ENCODE assay signal across 10 cellular contexts in genomic region chr4:38132843-38133662, GRCh38.
A peak's percentile ranks its signal among the peaks of the same experiment; 100 is the strongest.
DNase-seq lines count a peak whose midpoint lies in the region; ATAC-seq, FAIRE-seq and TF ChIP-seq lines count a peak whose summit lies in the region.
"Had no signal": no experiment of that assay in that cellular context is flagged by ENCODE, and none has a peak within 500 bp of the region (broad histone marks: within the 10 kb centered on the region; RNA-seq: fewer than 3 reads in every experiment).

No MANE protein-coding gene starts in this region.

- no peak overlapping the region for H3K27ac ChIP-seq in CD4-positive, alpha-beta memory T cell (ENCODE audit: low read depth, low read length)
- peak overlapping the region; percentile 43 for H3K27ac ChIP-seq in HUES48 (ENCODE audit: low read depth, low read length)

- peaks cover 56% of the 10 kb centered on the region for H3K4me1 ChIP-seq in CD4-positive, alpha-beta memory T cell (ENCODE audit: insufficient read depth, low read length)
- peaks cover 39% of the 10 kb centered on the region for H3K4me1 ChIP-seq in HUES48 (ENCODE audit: control insufficient read depth, insufficient read depth, low read length)

- CTCF ChIA-PET in CD4-positive, alpha-beta memory T cell (lab: Charles Lee; ENCODE audit: partially characterized antibody) = interaction anchor here (0.9 to 2.2 kb wide), 5 partner anchors 12 to 44 kb away, joined by 3 to 5 read pairs (median 3); no protein-coding TSS in a partner anchor

- no peaks in the 10 kb centered on the region for H3K36me3 ChIP-seq in CD4-positive, alpha-beta memory T cell (ENCODE audit: insufficient read depth, low read length)
- H3K36me3 ChIP-seq in HUES48 (ENCODE audit: control insufficient read depth, insufficient read depth, low read length) = peaks cover 40% of the 10 kb centered on the region
- H3K36me3 ChIP-seq: adrenal gland had no signal

- no peak for ATAC-seq in GM18519 (IDR thresholded peaks at IDR 0.05; ENCODE audit: low FRiP score, unreplicated experiment)

- FAIRE-seq in colon (lab: Jason Lieb, UNC) (peak; percentile 14), frontal cortex (lab: Jason Lieb, UNC) (no peak)

- peaks cover 0 to 3% of the 10 kb centered on the region in 2 donors for H3K27me3 Mint-ChIP-seq in CD4-positive, alpha-beta memory T cell
- H3K27me3 Mint-ChIP-seq in neural crest cell (ENCODE audit: low read depth) = no peaks in the 10 kb centered on the region

- H3K9me3 Mint-ChIP-seq in CD4-positive, alpha-beta memory T cell = peaks cover 0 to 8% (median 0%) of the 10 kb centered on the region in 8 donors
- no peaks in the 10 kb centered on the region for H3K9me3 Mint-ChIP-seq in neural crest cell

- no peaks in the 10 kb centered on the region for H3K9me3 ChIP-seq in CD4-positive, alpha-beta memory T cell (ENCODE audit: control insufficient read depth in 1 of 2, low read length in 2 of 2)
- H3K9me3 ChIP-seq in HUES48 (ENCODE audit: control insufficient read depth, insufficient read depth, low read length) = no peaks in the 10 kb centered on the region
- H3K9me3 ChIP-seq: adrenal gland had no signal

- peaks cover 43 to 64% (median 50%) of the 10 kb centered on the region in 4 donors for H3K4me1 Mint-ChIP-seq in CD4-positive, alpha-beta memory T cell
- H3K4me1 Mint-ChIP-seq in neural crest cell = peaks cover 60% of the 10 kb centered on the region

- peak overlapping the region in 3 of 8 donors; percentile 13 to 67 (median 34) for H3K4me3 Mint-ChIP-seq in CD4-positive, alpha-beta memory T cell
- peak overlapping the region; percentile 21 for H3K4me3 Mint-ChIP-seq in neural crest cell

- H3K27me3 ChIP-seq in CD4-positive, alpha-beta memory T cell (ENCODE audit: insufficient read depth, low read length) = no peaks in the 10 kb centered on the region
- peaks cover 26% of the 10 kb centered on the region for H3K27me3 ChIP-seq in HUES48 (ENCODE audit: control insufficient read depth, insufficient read depth, low read length)
- H3K27me3 ChIP-seq: adrenal gland had no signal

- peaks cover 42 to 59% of the 10 kb centered on the region in 2 donors for H3K36me3 Mint-ChIP-seq in CD4-positive, alpha-beta memory T cell
- peaks cover 13% of the 10 kb centered on the region for H3K36me3 Mint-ChIP-seq in neural crest cell (ENCODE audit: low read depth)

- intact Hi-C loops in CD4-positive, alpha-beta memory T cell (cut with micrococcal nuclease) = loop anchor here (2.0 to 5.0 kb wide), 4 partner anchors 22 to 599 kb away; partner anchors contain the start of gene TBC1D1

- no peak overlapping the region for H3K4me3 ChIP-seq in CD4-positive, alpha-beta memory T cell (ENCODE audit: low read length in 2 of 2)
- H3K4me3 ChIP-seq in HUES48 (ENCODE audit: low read depth, low read length) = no peak overlapping the region
- H3K4me3 ChIP-seq: adrenal gland had no signal

- H3K27ac Mint-ChIP-seq in CD4-positive, alpha-beta memory T cell = peak overlapping the region in 6 of 7 donors; percentile 87 to 99 (median 94)
- no peak overlapping the region for H3K27ac Mint-ChIP-seq in neural crest cell (ENCODE audit: unreplicated experiment)

- no peak overlapping the region for H3K9ac ChIP-seq in HUES48 (ENCODE audit: low read depth, low read length)

- TF ChIP-seq CTCF in neural crest cell (conservative IDR thresholded peaks at IDR 0.05) = no peak

- DNase-seq in CD4-positive, alpha-beta memory T cell = no peak
- DNase-seq in neural crest cell (ENCODE audit: low read depth, low spot score) (no peak), putamen (ENCODE audit: low spot score) (no peak), frontal cortex (ENCODE audit: low spot score in 2 of 2) (no peak), OCI-M2 (lab: John Stamatoyannopoulos, UW; ENCODE audit: unreplicated experiment) (no peak)
- DNase-seq: KBM-7 had no signal

- POLR2A ChIA-PET in CD4-positive, alpha-beta memory T cell (lab: Charles Lee; ENCODE audit: partially characterized antibody) = interaction anchor here (0.9 to 4.0 kb wide), 10 partner anchors 8 to 522 kb away, joined by 3 to 29 read pairs (median 4); no protein-coding TSS in a partner anchor
